Comparison of ENCODE assay signal across 1 cellular context in genomic region chr12:122888232-122888752, GRCh38.
A peak's percentile ranks its signal among the peaks of the same experiment; 100 is the strongest.
TF ChIP-seq lines count a peak whose summit lies in the region.

No MANE protein-coding gene starts in this region.

TF ChIP-seq in H1, 55 proteins besides CTCF, POLR2A, EP300 and RAD21 (continued from another document):
- TF ChIP-seq TAF1 (IDR thresholded peaks at IDR 0.05; ENCODE audit: low read depth, low read length) (no peak), MAFK (IDR thresholded peaks at IDR 0.05; ENCODE audit: low read depth, low read length) (no peak), KDM1A (IDR thresholded peaks at IDR 0.05; ENCODE audit: borderline replicate concordance, low read length) (no peak), SP4 (IDR thresholded peaks at IDR 0.05; ENCODE audit: low read length) (no peak), NRF1 (IDR thresholded peaks at IDR 0.05; ENCODE audit: low read depth, low read length) (no peak), RFX5 (IDR thresholded peaks at IDR 0.05; ENCODE audit: borderline replicate concordance, low read depth, low read length) (no peak), SP2 (IDR thresholded peaks at IDR 0.05; ENCODE audit: low read length) (no peak), CTBP2 (IDR thresholded peaks at IDR 0.05; ENCODE audit: borderline replicate concordance, insufficient read depth, insufficient read length, low read length) (no peak), TEAD4 (IDR thresholded peaks at IDR 0.05; ENCODE audit: low read depth, low read length) (peak; percentile 72; the same call in 1 of the 2 replicates), NANOG (IDR thresholded peaks at IDR 0.05; ENCODE audit: insufficient read depth, low read depth, low read length, poor library complexity, severe bottlenecking) (no peak), TCF12 (IDR thresholded peaks at IDR 0.05; ENCODE audit: low read depth, low read length) (0 out of 2 replicates have a peak, but pooled peaks have one; percentile 29), CBX8 (IDR thresholded peaks at IDR 0.05; ENCODE audit: borderline replicate concordance, low read depth, low read length) (no peak), RBBP5 (IDR thresholded peaks at IDR 0.05; ENCODE audit: borderline replicate concordance, low read depth, low read length) (no peak), JUND (IDR thresholded peaks at IDR 0.05; ENCODE audit: low read length) (no peak), POLR2AphosphoS5 (IDR thresholded peaks at IDR 0.05; ENCODE audit: low read depth, low read length) (peak; percentile 29; the same call in 1 of the 2 replicates), TAF7 (optimal IDR thresholded peaks at IDR 0.05; ENCODE audit: borderline replicate concordance, low read depth, low read length) (no peak), SIN3A (conservative IDR thresholded peaks at IDR 0.05 in 1 of 2, IDR thresholded peaks at IDR 0.05 in 1 of 2; ENCODE audit: low read depth in 1 of 2, low read length in 2 of 2) (no peak), SP1 (IDR thresholded peaks at IDR 0.05; ENCODE audit: low read depth, low read length) (0 out of 2 replicates have a peak, but pooled peaks have one; percentile 45), KDM4A (IDR thresholded peaks at IDR 0.05; ENCODE audit: low read depth, low read length, severe bottlenecking) (no peak), TBP (IDR thresholded peaks at IDR 0.05; ENCODE audit: low read depth, low read length) (no peak)
- TF ChIP-seq, protein P1, sequence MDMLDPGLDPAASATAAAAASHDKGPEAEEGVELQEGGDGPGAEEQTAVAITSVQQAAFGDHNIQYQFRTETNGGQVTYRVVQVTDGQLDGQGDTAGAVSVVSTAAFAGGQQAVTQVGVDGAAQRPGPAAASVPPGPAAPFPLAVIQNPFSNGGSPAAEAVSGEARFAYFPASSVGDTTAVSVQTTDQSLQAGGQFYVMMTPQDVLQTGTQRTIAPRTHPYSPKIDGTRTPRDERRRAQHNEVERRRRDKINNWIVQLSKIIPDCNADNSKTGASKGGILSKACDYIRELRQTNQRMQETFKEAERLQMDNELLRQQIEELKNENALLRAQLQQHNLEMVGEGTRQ (IDR thresholded peaks at IDR 0.05; ENCODE audit: low read length) = no peak
- TF ChIP-seq, protein P2, sequence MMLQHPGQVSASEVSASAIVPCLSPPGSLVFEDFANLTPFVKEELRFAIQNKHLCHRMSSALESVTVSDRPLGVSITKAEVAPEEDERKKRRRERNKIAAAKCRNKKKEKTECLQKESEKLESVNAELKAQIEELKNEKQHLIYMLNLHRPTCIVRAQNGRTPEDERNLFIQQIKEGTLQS (IDR thresholded peaks at IDR 0.05; ENCODE audit: insufficient read depth, low read depth, low read length) = no peak
